22 cellular contexts compared by ENCODE assay signal in genomic region chr9:74672237-74672636, GRCh38.
"Had no signal": no experiment of that assay in that cellular context is flagged by ENCODE, and none has a peak within 500 bp of the region (broad histone marks: within the 10 kb centered on the region; RNA-seq: fewer than 3 reads in every experiment).

No MANE protein-coding gene starts in this region.

- H3K36me3 ChIP-seq: MG63 had no signal

- H3K9me3 Mint-ChIP-seq: IgD-negative memory B cell had no signal

- H3K4me3 Mint-ChIP-seq: IgD-negative memory B cell had no signal

- H3K4me1 Mint-ChIP-seq: IgD-negative memory B cell had no signal

- DNase-seq: Kasumi-1, MG63, NCI-H1092, NCI-H1105 treated with DMSO at 0.1 percent for 48 hours, NCI-H1417 treated with DMSO at 0.1 percent for 48 hours, NCI-H146, NCI-H1694 treated with DMSO at 0.1 percent for 48 hours, NCI-H1930, NCI-H2081, NCI-H2107, NCI-H2227 treated with DMSO at 0.1 percent for 48 hours, NCI-H446, NCI-H510A, NCI-H524 treated with DMSO at 0.1 percent for 48 hours, NCI-H69, NCI-H774, RPMI8226, SHP77, SK-N-SH had no signal

- H3K4me3 ChIP-seq: K562, MG63 had no signal

- H3K27ac Mint-ChIP-seq: IgD-negative memory B cell had no signal

- ATAC-seq: K562 had no signal

- H3K9me3 ChIP-seq: MG63, SK-N-SH had no signal

- H3K9ac ChIP-seq: KMS-11, SK-N-SH had no signal

- H3K4me2 ChIP-seq: KMS-11, SK-N-SH had no signal

- H3K27ac ChIP-seq: KMS-11 had no signal

- H3K27me3 ChIP-seq: MG63 had no signal
